ENCODE assay signal across 28 cellular contexts in genomic region chr18:13270279-13270911, GRCh38. TPM values are rescaled to one million over a fixed set of nuclear protein-coding genes. Genes with fewer than 3 reads are reported as not detected.
DNase-seq lines count a peak whose midpoint lies in the region; ATAC-seq, FAIRE-seq and TF ChIP-seq lines count a peak whose summit lies in the region.
"Had no signal": no experiment of that assay in that cellular context is flagged by ENCODE, and none has a peak within 500 bp of the region (broad histone marks: within the 10 kb centered on the region; RNA-seq: fewer than 3 reads in every experiment).

No MANE protein-coding gene starts in this region.

- H3K27me3 Mint-ChIP-seq in activated CD4-positive, alpha-beta T cell treated with anti-CD3 and anti-CD28 coated beads for 36 hours, result no peaks in the 10 kb centered on the region
- H3K27me3 Mint-ChIP-seq: activated CD4-positive, alpha-beta T cell treated with anti-CD3 and anti-CD28 coated beads, Interleukin-2, amount 10 ng/mL, durations not matched to agents 24 days and 14 days had no signal

- H3K4me1 Mint-ChIP-seq in activated CD4-positive, alpha-beta T cell treated with anti-CD3 and anti-CD28 coated beads for 36 hours, result peaks cover 82% of the 10 kb centered on the region

- FAIRE-seq in pancreas (lab: Jason Lieb, UNC), result no peak
- FAIRE-seq: endometrium, GM19239, keratinocyte had no signal

- intact Hi-C loops in activated CD4-positive, alpha-beta T cell treated with anti-CD3 and anti-CD28 coated beads for 36 hours (cut with DNase I, micrococcal nuclease), result no loop called here
- intact Hi-C loops in right cardiac atrium (cut with DNase I) (loop anchor here in 2 of 4 donors (5.0 to 10.0 kb wide), 3 partner anchors 46 to 234 kb away; no protein-coding TSS in a partner anchor), pancreas (cut with DNase I) (no loop called here)

- POLR2A ChIA-PET in activated CD4-positive, alpha-beta T cell treated with anti-CD3 and anti-CD28 coated beads for 36 hours (lab: Charles Lee), result no interaction called here

- H3K9ac ChIP-seq in BLaER1 treated with 17β-estradiol and CSF1 and Interleukin-3, amounts not matched to agents 10 nM and 100 nM, result 0 out of 22 replicates have a peak overlapping the region, but pooled peaks of 1 of the 11 experiments have one; percentile 43
- H3K9ac ChIP-seq: KMS-11 had no signal

- H4K20me1 ChIP-seq in BLaER1 treated with 17β-estradiol and CSF1 and Interleukin-3, amounts not matched to agents 10 nM and 100 nM, result peaks cover 0 to 74% (median 0%) of the 10 kb centered on the region in 11 experiments; a peak in 8 of 22 replicates

- H3K36me3 ChIP-seq in BLaER1 treated with 17β-estradiol and CSF1 and Interleukin-3, amounts not matched to agents 10 nM and 100 nM, result peaks cover 0 to 5% (median 0%) of the 10 kb centered on the region in 11 experiments; a peak in 2 of 22 replicates
- H3K36me3 ChIP-seq in pancreas, result no peaks in the 10 kb centered on the region
- H3K36me3 ChIP-seq: Peyer's patch, stomach, upper lobe of left lung had no signal

- H3K4me2 ChIP-seq in BLaER1 treated with 17β-estradiol and CSF1 and Interleukin-3, amounts not matched to agents 10 nM and 100 nM, result peak overlapping the region; percentile 60 to 94 (median 75); a peak in 20 of 22 replicates
- H3K4me2 ChIP-seq: KMS-11 had no signal

- peaks cover 73 to 100% (median 89%) of the 10 kb centered on the region in 10 experiments for H3K4me1 ChIP-seq in BLaER1 treated with 17β-estradiol and CSF1 and Interleukin-3, amounts not matched to agents 10 nM and 100 nM
- H3K4me1 ChIP-seq in right cardiac atrium (ENCODE audit: control insufficient read depth, insufficient read depth, low read length) (peaks cover 30% of the 10 kb centered on the region), pancreas (peaks cover 0 to 21% (median 0%) of the 10 kb centered on the region in 3 donors)

- 93% methylated on average over 11 of the region's 11 CpGs for WGBS in right cardiac atrium
- 80 to 88% methylated on average over 11 of the region's 11 CpGs for WGBS in pancreas, 2 donors

- CTCF ChIA-PET in activated CD4-positive, alpha-beta T cell treated with anti-CD3 and anti-CD28 coated beads for 36 hours (lab: Charles Lee), result interaction anchor here (1.2 kb wide), 1 partner anchor 9 kb away, joined by 3 read pairs; no protein-coding TSS in a partner anchor

- H3K27ac Mint-ChIP-seq in activated CD4-positive, alpha-beta T cell treated with anti-CD3 and anti-CD28 coated beads for 36 hours, result peak overlapping the region; percentile 74
- H3K27ac Mint-ChIP-seq: memory B cell had no signal

- ATAC-seq in activated CD4-positive, alpha-beta T cell treated with anti-CD3 and anti-CD28 coated beads for 36 hours, result no peak
- ATAC-seq in right cardiac atrium (no peak), pancreas (no peak)

- no peaks in the 10 kb centered on the region for H3K9me3 Mint-ChIP-seq in activated CD4-positive, alpha-beta T cell treated with anti-CD3 and anti-CD28 coated beads for 36 hours (ENCODE audit: low read depth)
- H3K9me3 Mint-ChIP-seq: activated CD4-positive, alpha-beta T cell treated with anti-CD3 and anti-CD28 coated beads, Interleukin-2, amount 10 ng/mL, durations not matched to agents 24 days and 14 days; CD8-positive, alpha-beta memory T cell; memory B cell; naive B cell had no signal

- no peak for DNase-seq in activated CD4-positive, alpha-beta T cell treated with anti-CD3 and anti-CD28 coated beads for 36 hours
- no peak for DNase-seq in activated CD4-positive, alpha-beta T cell treated with anti-CD3 and anti-CD28 coated beads for 48 hours
- DNase-seq in right cardiac atrium (no peak), pancreas (no peak), SHP77 (lab: John Stamatoyannopoulos, UW) (no peak), COLO668 (lab: John Stamatoyannopoulos, UW; ENCODE audit: unreplicated experiment) (no peak), NCI-H187 (lab: John Stamatoyannopoulos, UW) (no peak)
- DNase-seq: 8988T; activated CD4-positive, alpha-beta T cell treated with anti-CD3 and anti-CD28 coated beads, Interleukin-2, amount 10 ng/mL, durations not matched to agents 24 days and 14 days; activated gamma-delta T cell; CD8-positive, alpha-beta memory T cell; HCEC 1CT; naive B cell; NCI-H1694; NCI-H2171 treated with DMSO at 0.1 percent for 48 hours; NCI-H526; Peyer's patch; stimulated activated CD8-positive, alpha-beta memory T cell treated with anti-CD3 and anti-CD28 coated beads, Interleukin-4, amount 100 ng/mL, for 48 hours; stomach had no signal

- H3K4me3 Mint-ChIP-seq in activated CD4-positive, alpha-beta T cell treated with anti-CD3 and anti-CD28 coated beads for 36 hours, result no peak overlapping the region
- H3K4me3 Mint-ChIP-seq: CD8-positive, alpha-beta memory T cell; memory B cell had no signal

- peaks cover 3% of the 10 kb centered on the region for H3K36me3 Mint-ChIP-seq in activated CD4-positive, alpha-beta T cell treated with anti-CD3 and anti-CD28 coated beads for 36 hours (ENCODE audit: low read depth)
- H3K36me3 Mint-ChIP-seq: memory B cell, naive B cell had no signal

- H3K27me3 ChIP-seq in BLaER1 treated with 17β-estradiol and CSF1 and Interleukin-3, amounts not matched to agents 10 nM and 100 nM, result no peaks in the 10 kb centered on the region
- no peaks in the 10 kb centered on the region for H3K27me3 ChIP-seq in right cardiac atrium (ENCODE audit: control insufficient read depth, insufficient read depth)
- no peaks in the 10 kb centered on the region for H3K27me3 ChIP-seq in pancreas
- H3K27me3 ChIP-seq: Peyer's patch, stomach, upper lobe of left lung had no signal

- H3K4me3 ChIP-seq in BLaER1 treated with 17β-estradiol and CSF1 and Interleukin-3, amounts not matched to agents 10 nM and 100 nM, result no peak overlapping the region
- no peak overlapping the region for H3K4me3 ChIP-seq in right cardiac atrium (ENCODE audit: low read length)
- H3K4me3 ChIP-seq in pancreas, result no peak overlapping the region
- H3K4me3 ChIP-seq: coronary artery, Peyer's patch, stomach, upper lobe of left lung had no signal

- H3K9me3 ChIP-seq in BLaER1 treated with 17β-estradiol and CSF1 and Interleukin-3, amounts not matched to agents 10 nM and 100 nM (replicated peaks in 1 of 11), result no peaks in the 10 kb centered on the region
- H3K9me3 ChIP-seq in right cardiac atrium (ENCODE audit: control insufficient read depth, low read length) (no peaks in the 10 kb centered on the region), pancreas (no peaks in the 10 kb centered on the region)
- H3K9me3 ChIP-seq: Peyer's patch, stomach, upper lobe of left lung had no signal

- H3K27ac ChIP-seq in BLaER1 treated with 17β-estradiol and CSF1 and Interleukin-3, amounts not matched to agents 10 nM and 100 nM, result peak overlapping the region in 5 of 11 experiments; percentile 34 to 59 (median 43); a peak in 4 of 22 replicates
- peak overlapping the region; percentile 46 for H3K27ac ChIP-seq in right cardiac atrium (ENCODE audit: low read length)
- peak overlapping the region in 3 of 4 donors; percentile 4 to 72 (median 38) for H3K27ac ChIP-seq in pancreas
- H3K27ac ChIP-seq: KMS-11, upper lobe of left lung had no signal

- TF ChIP-seq CTCF in pancreas (IDR thresholded peaks at IDR 0.05), result no peak

RNA-seq across cellular contexts. Expression of gene LDLRAD4, which starts 51.8 kb away (rescaled TPM):
- 10 to 100 TPM; 29.3 to 32.2 TPM for total RNA-seq in activated CD4-positive, alpha-beta T cell treated with anti-CD3 and anti-CD28 coated beads for 36 hours
- 100 to 1,000 TPM in 1 of 4 donors, 10 to 100 TPM in 3; 46.6 to 159 (median 70.0) TPM for total RNA-seq in right cardiac atrium
- polyA plus RNA-seq in right cardiac atrium, result 25.7 TPM
- total RNA-seq in pancreas, result 10 to 100 TPM in 2 of 6 donors, 1 to 10 TPM in 4; 3.3 to 21.8 (median 7.8) TPM
- polyA plus RNA-seq in pancreas, result 1 to 10 TPM; 2.5 to 2.6 TPM
- total RNA-seq: G401 had no signal
- polyA plus RNA-seq: keratinocyte had no signal
